ENCODE assay signal across 13 cellular contexts in the genomic region with DNA sequence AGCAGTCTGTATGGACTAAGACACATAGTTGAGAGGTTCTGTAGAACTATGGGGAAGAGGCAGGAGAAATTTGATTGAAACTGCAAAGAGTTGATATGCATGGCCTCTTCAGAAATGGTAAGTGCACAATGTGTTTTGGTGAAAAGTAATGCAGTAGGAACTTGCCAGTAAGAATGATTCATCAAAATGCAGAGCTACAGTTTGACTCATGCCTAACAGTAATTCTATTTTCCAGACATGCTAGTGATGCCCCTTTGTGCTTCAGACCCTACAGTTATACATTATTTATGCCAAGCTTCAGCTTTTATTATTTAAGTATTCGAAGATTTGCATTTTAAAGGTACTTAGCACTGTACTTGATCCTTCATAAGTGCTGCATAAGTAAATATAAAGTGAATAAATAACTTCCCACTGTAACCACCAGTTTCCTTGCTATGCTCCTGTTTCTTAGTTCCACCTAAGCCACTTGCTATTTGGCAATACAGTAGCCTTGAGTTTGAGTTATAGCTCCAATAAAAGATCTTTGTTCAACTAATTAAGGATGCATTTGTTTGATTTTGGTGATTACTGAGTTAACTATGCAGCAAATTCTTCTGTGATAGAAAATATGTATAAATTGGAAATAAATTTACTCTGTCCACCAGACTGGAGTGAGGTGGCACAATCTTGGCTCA. TPM values are rescaled to one million over a fixed set of nuclear protein-coding genes. Genes with fewer than 3 reads are reported as not detected.
A peak's percentile ranks its signal among the peaks of the same experiment; 100 is the strongest.
DNase-seq lines count a peak whose midpoint lies in the region; ATAC-seq and TF ChIP-seq lines count a peak whose summit lies in the region.
"Had no signal": no experiment of that assay in that cellular context is flagged by ENCODE, and none has a peak within 500 bp of the region (broad histone marks: within the 10 kb centered on the region; RNA-seq: fewer than 3 reads in every experiment).

No MANE protein-coding gene starts in this region.

- H3K9me3 ChIP-seq in osteoblast (ENCODE audit: low read depth, low read length), result peaks cover 3% of the 10 kb centered on the region

- H3K4me3 ChIP-seq in NB4 (ENCODE audit: low read depth, low read length) (no peak overlapping the region), osteoblast (ENCODE audit: insufficient read depth, low read length) (no peak overlapping the region)
- H3K4me3 ChIP-seq: skin epidermis had no signal

- no peak for TF ChIP-seq POLR2A in NB4 (IDR thresholded peaks at IDR 0.05; ENCODE audit: extremely low read depth, insufficient read length)

- no peaks in the 10 kb centered on the region for H3K36me3 ChIP-seq in osteoblast (ENCODE audit: insufficient read depth, low read length)
- H3K36me3 ChIP-seq: WERI-Rb-1 had no signal

- H3K79me2 ChIP-seq in osteoblast (ENCODE audit: insufficient read depth, low read length), result no peaks in the 10 kb centered on the region

- no peaks in the 10 kb centered on the region for H4K20me1 ChIP-seq in osteoblast (ENCODE audit: insufficient read depth, low read length)

- ATAC-seq in GM19452 (IDR thresholded peaks at IDR 0.05; ENCODE audit: unreplicated experiment) (no peak), GM18873 (IDR thresholded peaks at IDR 0.05; ENCODE audit: low FRiP score, unreplicated experiment) (no peak)
- ATAC-seq: naive thymus-derived CD8-positive, alpha-beta T cell had no signal

- no peaks in the 10 kb centered on the region for H3K27me3 ChIP-seq in osteoblast (ENCODE audit: insufficient read depth, low read length)

- H3K4me2 ChIP-seq in osteoblast (ENCODE audit: insufficient read depth, low read length), result peak overlapping the region; percentile 51

- TF ChIP-seq CTCF in NB4 (IDR thresholded peaks at IDR 0.05; ENCODE audit: low read depth, low read length), result no peak
- TF ChIP-seq CTCF in osteoblast (IDR thresholded peaks at IDR 0.05; ENCODE audit: extremely low read depth, low read depth, low read length), result no peak

- no peak overlapping the region for H2AFZ ChIP-seq in osteoblast (ENCODE audit: low read length)

- peak overlapping the region; percentile 59 for H3K27ac ChIP-seq in osteoblast (ENCODE audit: low read depth, low read length)
- H3K27ac ChIP-seq: skin epidermis, WERI-Rb-1 had no signal

- DNase-seq in EL (peak; percentile 72), NB4 (ENCODE audit: low read depth) (peak; percentile 8), dermis blood vessel endothelial cell (peak; percentile 37), osteoblast (ENCODE audit: insufficient read length, low spot score, missing footprints) (peak; percentile 88)
- no peak for DNase-seq in activated CD8-positive, alpha-beta memory T cell treated with anti-CD3 and anti-CD28 coated beads, Interleukin-2, amount 50 U/mL, for 4 hours
- DNase-seq: activated naive CD4-positive, alpha-beta T cell treated with anti-CD3 and anti-CD28 coated beads for 36 hours; effector memory CD4-positive, alpha-beta T cell; naive thymus-derived CD8-positive, alpha-beta T cell; NCI-H1930; WERI-Rb-1 had no signal

- peaks cover 7% of the 10 kb centered on the region for H3K4me1 ChIP-seq in osteoblast (ENCODE audit: insufficient read depth, low read length)

RNA-seq across cellular contexts. Expression of gene SPATA31E1, which starts 3.6 kb away (rescaled TPM):
- not detected in 2 replicates for total RNA-seq in dermis blood vessel endothelial cell
- under 0.01 TPM in 1 of 2 replicates, not detected in the other for total RNA-seq in osteoblast
- total RNA-seq: activated naive CD4-positive, alpha-beta T cell treated with anti-CD3 and anti-CD28 coated beads for 36 hours; naive thymus-derived CD8-positive, alpha-beta T cell had no signal

RNA-seq across cellular contexts. Expression of gene SPATA31C1, which starts 38.7 kb away (rescaled TPM):
- total RNA-seq in dermis blood vessel endothelial cell (not detected in 2 replicates), osteoblast (not detected in 2 replicates)
- total RNA-seq: activated naive CD4-positive, alpha-beta T cell treated with anti-CD3 and anti-CD28 coated beads for 36 hours; naive thymus-derived CD8-positive, alpha-beta T cell had no signal
